26 cellular contexts compared by ENCODE assay signal in the genomic region with DNA sequence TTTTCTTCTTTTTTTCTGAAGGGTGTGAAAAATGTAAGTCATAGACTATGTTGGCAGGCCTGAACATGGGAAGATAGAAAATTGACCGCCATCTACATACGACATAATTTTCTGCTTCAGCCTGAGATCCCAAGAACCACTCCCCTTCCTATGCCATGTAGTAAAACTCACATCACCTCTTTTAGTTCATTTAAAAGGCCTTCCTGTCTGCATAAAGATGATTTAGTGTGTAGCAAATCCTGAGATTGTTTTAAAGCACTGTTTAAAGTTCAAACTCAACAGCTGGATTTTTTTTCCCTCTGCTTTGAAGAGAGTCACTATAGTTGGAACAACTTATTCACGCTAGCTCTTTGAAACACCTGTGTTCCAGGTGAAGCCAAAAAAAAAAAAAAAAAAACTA.
"Had no signal": no experiment of that assay in that cellular context is flagged by ENCODE, and none has a peak within 500 bp of the region (broad histone marks: within the 10 kb centered on the region; RNA-seq: fewer than 3 reads in every experiment).

No MANE protein-coding gene starts in this region.

- H3K27ac ChIP-seq: prostate gland, right atrium auricular region, stomach, tibial artery had no signal

- H3K9me3 ChIP-seq: prostate gland, right atrium auricular region, stomach, testis, tibial artery had no signal

- H3K36me3 ChIP-seq: prostate gland, right atrium auricular region had no signal

- H3K4me1 ChIP-seq: prostate gland, stomach, testis, tibial artery had no signal

- H3K36me3 Mint-ChIP-seq: type B pancreatic cell had no signal

- H3K27me3 ChIP-seq: right atrium auricular region, stomach, testis, tibial artery had no signal

- H3K27ac Mint-ChIP-seq: immature natural killer cell; naive thymus-derived CD8-positive, alpha-beta T cell; nephron progenitor cell; stimulated activated effector memory CD8-positive, alpha-beta T cell treated with anti-CD3 and anti-CD28 coated beads, Interleukin-12 subunit alpha, Interleukin-12 subunit beta, amount 100 ng/mL, for 72 hours; type B pancreatic cell had no signal

- H3K9me3 Mint-ChIP-seq: immature natural killer cell; naive thymus-derived CD8-positive, alpha-beta T cell; nephron progenitor cell; stimulated activated effector memory CD8-positive, alpha-beta T cell treated with anti-CD3 and anti-CD28 coated beads, Interleukin-12 subunit alpha, Interleukin-12 subunit beta, amount 100 ng/mL, for 72 hours; type B pancreatic cell had no signal

- H3K27me3 Mint-ChIP-seq: naive thymus-derived CD8-positive, alpha-beta T cell; type B pancreatic cell had no signal

- H3K4me1 Mint-ChIP-seq: immature natural killer cell; naive thymus-derived CD8-positive, alpha-beta T cell; stimulated activated effector memory CD8-positive, alpha-beta T cell treated with anti-CD3 and anti-CD28 coated beads, Interleukin-12 subunit alpha, Interleukin-12 subunit beta, amount 100 ng/mL, for 72 hours had no signal

- DNase-seq: cortex of kidney; effector CD4-positive, alpha-beta T cell; hypothalamus; immature natural killer cell; islet precursor cell; kidney glomerular epithelial cell; mesenchymal stem cell; midbrain; naive thymus-derived CD8-positive, alpha-beta T cell; nephron progenitor cell; nucleus accumbens; stimulated activated CD4-positive, alpha-beta T cell treated with anti-CD3 and anti-CD28 coated beads, Interleukin-12 subunit alpha, Interleukin-12 subunit beta, amount 100 ng/mL, for 4 hours; stimulated activated CD4-positive, alpha-beta T cell treated with anti-CD3 and anti-CD28 coated beads, Interleukin-2, amount 100 ng/mL, for 24 hours; stimulated activated CD4-positive, alpha-beta T cell treated with anti-CD3 and anti-CD28 coated beads, Interleukin-4, amount 100 ng/mL, for 24 hours; stimulated activated naive CD4-positive, alpha-beta T cell treated with Interleukin-2 at 50 U/mL for 16 hours; stomach; testis; tibial artery had no signal

- H3K4me3 ChIP-seq: lung, prostate gland, right atrium auricular region, smooth muscle cell, stomach, testis, tibial artery had no signal

- ATAC-seq: left lobe of liver; naive thymus-derived CD8-positive, alpha-beta T cell; sciatic nerve; stimulated activated effector memory CD8-positive, alpha-beta T cell treated with anti-CD3 and anti-CD28 coated beads, Interleukin-12 subunit alpha, Interleukin-12 subunit beta, amount 100 ng/mL, for 72 hours had no signal

- H3K4me3 Mint-ChIP-seq: immature natural killer cell; naive thymus-derived CD8-positive, alpha-beta T cell; nephron progenitor cell; stimulated activated effector memory CD8-positive, alpha-beta T cell treated with anti-CD3 and anti-CD28 coated beads, Interleukin-12 subunit alpha, Interleukin-12 subunit beta, amount 100 ng/mL, for 72 hours; type B pancreatic cell had no signal
